Comparison of ENCODE assay signal across 22 cellular contexts in genomic region chr1:213617133-213617532, GRCh38.
"Had no signal": no experiment of that assay in that cellular context is flagged by ENCODE, and none has a peak within 500 bp of the region (broad histone marks: within the 10 kb centered on the region; RNA-seq: fewer than 3 reads in every experiment).

No MANE protein-coding gene starts in this region.

- H3K9me3 Mint-ChIP-seq: dendritic cell treated with granulocyte-macrophage colony-stimulating factor and Interleukin-4, amounts not matched to agents 40 ng/mL and 50 ng/mL, for 4 days; effector memory CD8-positive, alpha-beta T cell; endodermal cell had no signal

- H3K4me3 ChIP-seq: colonic mucosa, coronary artery, dorsolateral prefrontal cortex, esophagus muscularis mucosa, esophagus squamous epithelium, gastroesophageal sphincter, heart left ventricle had no signal

- ATAC-seq: effector memory CD8-positive, alpha-beta T cell; esophagus mucosa; foreskin keratinocyte; gastroesophageal sphincter; heart left ventricle had no signal

- H3K27ac ChIP-seq: colonic mucosa, coronary artery, dorsolateral prefrontal cortex, epithelial cell of prostate, esophagus muscularis mucosa, esophagus squamous epithelium, foreskin keratinocyte, gastroesophageal sphincter, heart left ventricle had no signal

- H3K4me3 Mint-ChIP-seq: dendritic cell treated with granulocyte-macrophage colony-stimulating factor and Interleukin-4, amounts not matched to agents 40 ng/mL and 50 ng/mL, for 4 days; effector memory CD8-positive, alpha-beta T cell; endodermal cell had no signal

- H3K36me3 ChIP-seq: colonic mucosa, esophagus muscularis mucosa, esophagus squamous epithelium, gastroesophageal sphincter, heart left ventricle had no signal

- H3K9me3 ChIP-seq: colonic mucosa, esophagus muscularis mucosa, esophagus squamous epithelium, gastroesophageal sphincter, heart left ventricle had no signal

- H3K27me3 ChIP-seq: colonic mucosa, esophagus squamous epithelium, foreskin keratinocyte had no signal

- H3K4me1 ChIP-seq: colonic mucosa, esophagus muscularis mucosa, esophagus squamous epithelium, foreskin keratinocyte, gastroesophageal sphincter, heart left ventricle had no signal

- H3K27ac Mint-ChIP-seq: dendritic cell treated with granulocyte-macrophage colony-stimulating factor and Interleukin-4, amounts not matched to agents 40 ng/mL and 50 ng/mL, for 4 days; effector memory CD8-positive, alpha-beta T cell; endodermal cell had no signal

- DNase-seq: colonic mucosa; cortex of kidney; dermis blood vessel endothelial cell; dorsolateral prefrontal cortex; effector CD4-positive, alpha-beta T cell; effector CD8-positive, alpha-beta T cell; effector memory CD4-positive, alpha-beta T cell; effector memory CD8-positive, alpha-beta T cell; endodermal cell; erythroblast; esophagus squamous epithelium; foreskin fibroblast; foreskin keratinocyte; glutamatergic neuron; head of caudate nucleus; heart left ventricle had no signal
